Comparison of ENCODE assay signal across 18 cellular contexts in genomic region chr4:3711183-3712111, GRCh38. TPM values are rescaled to one million over a fixed set of nuclear protein-coding genes. Genes with fewer than 3 reads are reported as not detected.
DNase-seq lines count a peak whose midpoint lies in the region; ATAC-seq and TF ChIP-seq lines count a peak whose summit lies in the region.
"Had no signal": no experiment of that assay in that cellular context is flagged by ENCODE, and none has a peak within 500 bp of the region (broad histone marks: within the 10 kb centered on the region; RNA-seq: fewer than 3 reads in every experiment).

No MANE protein-coding gene starts in this region.

- no peak overlapping the region for H3K4me3 Mint-ChIP-seq in endodermal cell
- H3K4me3 Mint-ChIP-seq: CD4-positive, alpha-beta memory T cell; H9 had no signal

- H3K27ac ChIP-seq in endodermal cell (ENCODE audit: low read depth, low read length), result peak overlapping the region; percentile 72
- peak overlapping the region; percentile 13 for H3K27ac ChIP-seq in mesodermal cell (ENCODE audit: low read depth, low read length, severe bottlenecking)
- peak overlapping the region in 2 of 8 donors; percentile 61 to 69 for H3K27ac ChIP-seq in spleen
- H3K27ac ChIP-seq: A549, KMS-11, RWPE1, SJSA1 had no signal

- H3K4me1 Mint-ChIP-seq in endodermal cell, result no peaks in the 10 kb centered on the region
- H3K4me1 Mint-ChIP-seq: CD4-positive, alpha-beta memory T cell had no signal

- no peak for ATAC-seq in GM21447 (IDR thresholded peaks at IDR 0.05; ENCODE audit: unreplicated experiment)
- ATAC-seq: A549, PC-3 had no signal

- no peaks in the 10 kb centered on the region for H3K9me3 ChIP-seq in endodermal cell (ENCODE audit: control insufficient read depth, low read length)
- no peaks in the 10 kb centered on the region for H3K9me3 ChIP-seq in mesodermal cell (ENCODE audit: control insufficient read depth, low read length)
- H3K9me3 ChIP-seq in spleen, result no peaks in the 10 kb centered on the region
- H3K9me3 ChIP-seq: A549, SJSA1 had no signal

- H3K4me3 ChIP-seq in endodermal cell (ENCODE audit: low read length), result no peak overlapping the region
- no peak overlapping the region for H3K4me3 ChIP-seq in mesodermal cell (ENCODE audit: extremely low read depth, insufficient read depth, low read length, poor library complexity, severe bottlenecking)
- no peak overlapping the region for H3K4me3 ChIP-seq in spleen
- H3K4me3 ChIP-seq: A549, SJSA1 had no signal

- DNase-seq in G401 (ENCODE audit: low spot score), result peak; percentile 43
- no peak for DNase-seq in endodermal cell
- peak; percentile 64 for DNase-seq in spleen
- no peak for DNase-seq in NCI-H526 treated with DMSO at 0.1 percent for 48 hours (lab: John Stamatoyannopoulos, UW)
- no peak for DNase-seq in COR-L47 (lab: John Stamatoyannopoulos, UW)
- DNase-seq: CD4-positive, alpha-beta memory T cell; H9; NCI-H1417 treated with DMSO at 0.1 percent for 48 hours; NCI-H187 treated with DMSO at 0.1 percent for 48 hours; NCI-H2227 treated with DMSO at 0.1 percent for 48 hours; NCI-H524; PC-3 had no signal

- H3K9me3 Mint-ChIP-seq in endodermal cell, result no peaks in the 10 kb centered on the region
- H3K9me3 Mint-ChIP-seq: CD4-positive, alpha-beta memory T cell; H9 had no signal

- TF ChIP-seq CTCF in endodermal cell (conservative IDR thresholded peaks at IDR 0.05), result no peak
- TF ChIP-seq CTCF in spleen (IDR thresholded peaks at IDR 0.05 in 8 of 11, conservative IDR thresholded peaks at IDR 0.05 in 3 of 11), result no peak

- H3K4me1 ChIP-seq in endodermal cell (ENCODE audit: control insufficient read depth, insufficient read depth, low read length) (no peaks in the 10 kb centered on the region), mesodermal cell (ENCODE audit: control insufficient read depth, insufficient read depth, low read length, poor library complexity, severe bottlenecking) (peaks cover 20% of the 10 kb centered on the region), spleen (peaks cover 0 to 13% (median 0%) of the 10 kb centered on the region in 6 donors)
- H3K4me1 ChIP-seq: A549, SJSA1 had no signal

- WGBS in endodermal cell (ENCODE audit: insufficient coverage in 1 of 2, insufficient read length in 1 of 2), 2 experiments, result 90 to 93% methylated on average over 25 to 35 of the region's 35 CpGs
- WGBS in mesodermal cell (ENCODE audit: insufficient coverage in 2 of 2), 2 experiments, result 88 to 93% methylated on average over 29 to 35 of the region's 35 CpGs
- WGBS in spleen, 5 donors, result 71 to 79% (median 76%) methylated on average over 26 to 35 of the region's 35 CpGs

- H3K27ac Mint-ChIP-seq in endodermal cell, result peak overlapping the region; percentile 35
- H3K27ac Mint-ChIP-seq: CD4-positive, alpha-beta memory T cell; H9 had no signal

- no peaks in the 10 kb centered on the region for H3K36me3 Mint-ChIP-seq in endodermal cell (ENCODE audit: low read depth)
- H3K36me3 Mint-ChIP-seq: CD4-positive, alpha-beta memory T cell had no signal

- in situ Hi-C loops in G401 (cut with HindIII; ENCODE audit: low sequenced_read_pairs), result no loop called here

- intact Hi-C loops in spleen (cut with DNase I; ENCODE audit: low total_unique reads), result no loop called here

- H3K27me3 Mint-ChIP-seq in endodermal cell (ENCODE audit: insufficient read depth), result no peaks in the 10 kb centered on the region

- TF ChIP-seq POLR2A in spleen (IDR thresholded peaks at IDR 0.05), result no peak

- H3K36me3 ChIP-seq in endodermal cell (ENCODE audit: control insufficient read depth, insufficient read depth, low read length) (no peaks in the 10 kb centered on the region), mesodermal cell (ENCODE audit: control insufficient read depth, insufficient read depth, low read length) (no peaks in the 10 kb centered on the region), spleen (no peaks in the 10 kb centered on the region)
- H3K36me3 ChIP-seq: SJSA1 had no signal

- H3K9ac ChIP-seq in endodermal cell (ENCODE audit: extremely low read depth, low read length, poor library complexity, severe bottlenecking), result no peak overlapping the region
- H3K9ac ChIP-seq: KMS-11 had no signal

- H3K27me3 ChIP-seq in endodermal cell (ENCODE audit: control insufficient read depth, insufficient read depth, low read length, poor library complexity, severe bottlenecking), result no peaks in the 10 kb centered on the region
- peaks cover 0 to 54% (median 0%) of the 10 kb centered on the region in 7 donors for H3K27me3 ChIP-seq in spleen (replicated peaks in 1 of 7)

RNA-seq across cellular contexts. Expression of gene ADRA2C, which starts 54.7 kb away (rescaled TPM):
- 7.9 and 11.7 TPM in 2 replicates for total RNA-seq in G401 (2014; rRNA removed; shearing (Covaris generic))
- total RNA-seq in endodermal cell, result 10 to 100 TPM; 16.0 to 17.3 TPM
- 6.2 TPM for polyA plus RNA-seq in endodermal cell (2013, experiment 1 of 2)
- polyA plus RNA-seq in endodermal cell (2013, experiment 2 of 2), result 6.1 TPM
- 3.6 TPM for polyA plus RNA-seq in mesodermal cell (2013, experiment 1 of 2)
- polyA plus RNA-seq in mesodermal cell (2013, experiment 2 of 2), result 3.4 TPM
- 10 to 100 TPM; 19.5 to 42.1 (median 37.6) TPM for total RNA-seq in spleen
- 10 to 100 TPM in 1 of 3 donors, 1 to 10 TPM in 2; 9.4 to 15.5 (median 9.9) TPM for polyA plus RNA-seq in spleen
- total RNA-seq: CD4-positive, alpha-beta memory T cell; PC-3; SJSA1 had no signal
- polyA plus RNA-seq: CD4-positive, alpha-beta memory T cell had no signal

Comparison
In these comparisons a context has a peak if more than half of its experiments do, and no peak if none do; other contexts are left out.
1. DNase-seq: peak in G401 (single experiment) and spleen (single experiment); none in endodermal cell (single experiment), NCI-H526 treated with DMSO at 0.1 percent for 48 hours (single experiment) and COR-L47 (single experiment).